In the genomic region with DNA sequence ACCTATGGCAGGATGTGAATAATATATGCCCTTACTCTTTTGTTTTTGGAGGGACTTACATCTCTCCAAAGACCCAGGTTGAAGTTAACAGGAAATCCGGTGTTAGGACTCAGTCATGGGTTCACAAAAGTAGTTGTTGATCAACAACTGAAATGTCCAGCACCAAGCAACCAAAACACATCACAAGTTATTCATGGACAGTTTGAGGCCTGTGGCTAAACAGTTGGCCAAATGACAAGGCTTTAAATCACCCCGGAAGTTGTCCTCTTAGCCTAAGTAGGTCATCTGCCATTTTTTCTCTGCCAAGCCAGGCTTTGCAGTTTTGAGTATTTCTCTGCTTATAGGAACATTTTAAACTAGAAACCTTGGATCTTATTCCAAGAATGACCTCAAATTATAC, we compare ENCODE assay signal across 12 cellular contexts.
DNase-seq lines count a peak whose midpoint lies in the region; ATAC-seq lines count a peak whose summit lies in the region.
"Had no signal": no experiment of that assay in that cellular context is flagged by ENCODE, and none has a peak within 500 bp of the region (broad histone marks: within the 10 kb centered on the region; RNA-seq: fewer than 3 reads in every experiment).

No MANE protein-coding gene starts in this region.

- peak overlapping the region; percentile 45 for H3K27ac ChIP-seq in skeletal muscle tissue (ENCODE audit: low read depth, low read length)
- H3K27ac ChIP-seq: brain microvascular endothelial cell, thoracic aorta had no signal

- intact Hi-C loops in activated CD4-positive, alpha-beta T cell treated with anti-CD3 and anti-CD28 coated beads, Interleukin-2, amount 10 ng/mL, durations not matched to agents 24 days and 14 days (cut with micrococcal nuclease) = no loop called here

- no peaks in the 10 kb centered on the region for H3K27me3 ChIP-seq in skeletal muscle tissue (ENCODE audit: control insufficient read depth in 3 of 3, insufficient read depth in 3 of 3, low read length in 3 of 3)
- H3K27me3 ChIP-seq: brain microvascular endothelial cell had no signal

- peak; percentile 58 for DNase-seq in activated CD4-positive, alpha-beta T cell treated with anti-CD3 and anti-CD28 coated beads, Interleukin-2, amount 10 ng/mL, durations not matched to agents 24 days and 14 days
- no peak for DNase-seq in activated CD4-positive, alpha-beta T cell treated with anti-CD3 and anti-CD28 coated beads for 4 hours
- DNase-seq in RKO (ENCODE audit: low spot score) (peak; percentile 9), COLO668 (lab: John Stamatoyannopoulos, UW; ENCODE audit: unreplicated experiment) (no peak), activated gamma-delta T cell (lab: John Stamatoyannopoulos, UW) (no peak)
- DNase-seq in effector memory CD8-positive, alpha-beta T cell = peak in 1 of 3 experiments; percentile 39
- DNase-seq: brain microvascular endothelial cell, NCI-H187, SW 1271 had no signal

- peaks cover 23% of the 10 kb centered on the region for H3K36me3 Mint-ChIP-seq in activated CD4-positive, alpha-beta T cell treated with anti-CD3 and anti-CD28 coated beads, Interleukin-2, amount 10 ng/mL, durations not matched to agents 24 days and 14 days (ENCODE audit: low read depth)
- H3K36me3 Mint-ChIP-seq in effector memory CD8-positive, alpha-beta T cell (ENCODE audit: insufficient read depth) = peaks cover 52% of the 10 kb centered on the region

- no peaks in the 10 kb centered on the region for H3K9me3 Mint-ChIP-seq in activated CD4-positive, alpha-beta T cell treated with anti-CD3 and anti-CD28 coated beads, Interleukin-2, amount 10 ng/mL, durations not matched to agents 24 days and 14 days
- no peaks in the 10 kb centered on the region for H3K9me3 Mint-ChIP-seq in effector memory CD8-positive, alpha-beta T cell

- H3K9me3 ChIP-seq in skeletal muscle tissue (ENCODE audit: control insufficient read depth in 3 of 3, low read length in 3 of 3) = no peaks in the 10 kb centered on the region
- H3K9me3 ChIP-seq: thoracic aorta had no signal

- H3K4me3 ChIP-seq in skeletal muscle tissue (ENCODE audit: low read length in 3 of 3) = no peak overlapping the region
- H3K4me3 ChIP-seq: thoracic aorta had no signal

- no peaks in the 10 kb centered on the region for H3K4me1 ChIP-seq in skeletal muscle tissue (ENCODE audit: control insufficient read depth in 3 of 3, insufficient read depth in 3 of 3, low read length in 3 of 3)

- no peak overlapping the region for H3K9ac ChIP-seq in skeletal muscle tissue (ENCODE audit: low read depth in 1 of 3, low read length in 3 of 3)

- H3K27ac Mint-ChIP-seq in activated CD4-positive, alpha-beta T cell treated with anti-CD3 and anti-CD28 coated beads, Interleukin-2, amount 10 ng/mL, durations not matched to agents 24 days and 14 days = peak overlapping the region; percentile 20
- H3K27ac Mint-ChIP-seq in effector memory CD8-positive, alpha-beta T cell = peak overlapping the region; percentile 92 to 96

- no peak overlapping the region for H3K4me3 Mint-ChIP-seq in activated CD4-positive, alpha-beta T cell treated with anti-CD3 and anti-CD28 coated beads, Interleukin-2, amount 10 ng/mL, durations not matched to agents 24 days and 14 days
- peak overlapping the region in 1 of 2 donors; percentile 40 for H3K4me3 Mint-ChIP-seq in effector memory CD8-positive, alpha-beta T cell

- ATAC-seq in effector memory CD8-positive, alpha-beta T cell (replicated peaks) = peak; percentile 67
- ATAC-seq in GM21619 (IDR thresholded peaks at IDR 0.05; ENCODE audit: unreplicated experiment) = no peak

- H3K27me3 Mint-ChIP-seq in activated CD4-positive, alpha-beta T cell treated with anti-CD3 and anti-CD28 coated beads, Interleukin-2, amount 10 ng/mL, durations not matched to agents 24 days and 14 days = no peaks in the 10 kb centered on the region
- H3K27me3 Mint-ChIP-seq in effector memory CD8-positive, alpha-beta T cell = no peaks in the 10 kb centered on the region

- no peaks in the 10 kb centered on the region for H3K36me3 ChIP-seq in skeletal muscle tissue (ENCODE audit: control insufficient read depth in 3 of 3, insufficient read depth in 3 of 3, low read length in 3 of 3)
- H3K36me3 ChIP-seq: brain microvascular endothelial cell, thoracic aorta had no signal

- peaks cover 11% of the 10 kb centered on the region for H3K4me1 Mint-ChIP-seq in activated CD4-positive, alpha-beta T cell treated with anti-CD3 and anti-CD28 coated beads, Interleukin-2, amount 10 ng/mL, durations not matched to agents 24 days and 14 days
- H3K4me1 Mint-ChIP-seq in effector memory CD8-positive, alpha-beta T cell (ENCODE audit: low read depth in 2 of 2) = peaks cover 35 to 47% of the 10 kb centered on the region in 2 donors

Comparison
In these comparisons a context has a peak if more than half of its experiments do, and no peak if none do; other contexts are left out.
1. DNase-seq: peak in activated CD4-positive, alpha-beta T cell treated with anti-CD3 and anti-CD28 coated beads, Interleukin-2, amount 10 ng/mL, durations not matched to agents 24 days and 14 days (single experiment) and RKO (single experiment); none in activated CD4-positive, alpha-beta T cell treated with anti-CD3 and anti-CD28 coated beads for 4 hours (0 of 2), COLO668 (single experiment) and activated gamma-delta T cell (single experiment).